Comparison of ENCODE assay signal across 8 cellular contexts in the genomic region with DNA sequence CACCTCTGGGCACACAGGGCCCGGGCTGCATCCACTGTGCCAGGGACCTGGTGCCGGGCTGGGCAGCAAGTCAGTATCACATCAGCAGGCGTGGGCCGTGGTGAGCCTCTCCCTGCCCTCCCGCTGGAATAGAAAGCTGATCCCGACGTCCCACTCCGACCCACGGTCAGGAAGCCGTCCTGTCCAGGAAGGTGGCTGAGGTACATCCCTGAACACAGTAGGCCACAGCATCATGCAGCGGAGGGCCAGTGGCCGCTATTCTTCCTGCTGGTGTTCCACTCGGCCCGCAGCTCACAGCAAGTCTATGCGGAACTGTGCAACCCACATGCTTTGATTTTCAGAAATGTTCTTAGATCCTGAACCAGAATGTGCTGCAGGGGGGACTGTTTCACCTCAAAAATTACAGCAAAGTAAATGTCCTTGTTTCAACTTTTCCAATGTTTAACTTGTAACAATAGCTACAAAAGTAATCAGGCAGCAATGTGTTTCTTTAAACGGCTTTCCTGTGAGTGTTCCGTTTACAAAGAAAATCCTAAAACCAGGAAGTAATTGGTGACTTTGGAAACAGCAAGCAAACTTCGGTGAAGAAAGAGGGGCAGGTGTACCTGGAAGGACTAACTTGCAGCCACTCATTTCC. TPM values are rescaled to one million over a fixed set of nuclear protein-coding genes. Genes with fewer than 3 reads are reported as not detected.
DNase-seq lines count a peak whose midpoint lies in the region; ATAC-seq and TF ChIP-seq lines count a peak whose summit lies in the region.

No MANE protein-coding gene starts in this region.

- H3K36me3 Mint-ChIP-seq in stimulated activated naive CD8-positive, alpha-beta T cell treated with anti-CD3 and anti-CD28 coated beads, Interleukin-15, Interleukin-2, amounts not matched to agents 100 ng/mL and 50 ng/mL, for 24 hours (ENCODE audit: low read depth): no peaks in the 10 kb centered on the region

- H3K4me1 Mint-ChIP-seq in stimulated activated naive CD8-positive, alpha-beta T cell treated with anti-CD3 and anti-CD28 coated beads, Interleukin-15, Interleukin-2, amounts not matched to agents 100 ng/mL and 50 ng/mL, for 24 hours (ENCODE audit: low read depth): peaks cover 68% of the 10 kb centered on the region

- H3K4me3 Mint-ChIP-seq in stimulated activated naive CD8-positive, alpha-beta T cell treated with anti-CD3 and anti-CD28 coated beads, Interleukin-15, Interleukin-2, amounts not matched to agents 100 ng/mL and 50 ng/mL, for 24 hours: peak overlapping the region; percentile 69

- no peak overlapping the region for H3K27ac Mint-ChIP-seq in stimulated activated naive CD8-positive, alpha-beta T cell treated with anti-CD3 and anti-CD28 coated beads, Interleukin-15, Interleukin-2, amounts not matched to agents 100 ng/mL and 50 ng/mL, for 24 hours

- peaks cover 30% of the 10 kb centered on the region for H3K4me1 ChIP-seq in mucosa of descending colon (ENCODE audit: low read depth)

- H3K9me3 Mint-ChIP-seq in stimulated activated naive CD8-positive, alpha-beta T cell treated with anti-CD3 and anti-CD28 coated beads, Interleukin-15, Interleukin-2, amounts not matched to agents 100 ng/mL and 50 ng/mL, for 24 hours: no peaks in the 10 kb centered on the region

- H3K9me3 ChIP-seq in mucosa of descending colon: no peaks in the 10 kb centered on the region

- DNase-seq in stimulated activated naive CD8-positive, alpha-beta T cell treated with anti-CD3 and anti-CD28 coated beads, Interleukin-15, Interleukin-2, amounts not matched to agents 100 U/mL and 50 U/mL, for 24 hours: no peak
- DNase-seq in choroid plexus epithelial cell (ENCODE audit: low read depth) (peak; percentile 23), mucosa of descending colon (peak; percentile 50 to 64 (median 61)), NCI-H226 (no peak)

- H3K27me3 Mint-ChIP-seq in stimulated activated naive CD8-positive, alpha-beta T cell treated with anti-CD3 and anti-CD28 coated beads, Interleukin-15, Interleukin-2, amounts not matched to agents 100 ng/mL and 50 ng/mL, for 24 hours: peaks cover 19% of the 10 kb centered on the region

- intact Hi-C loops in mucosa of descending colon (cut with DNase I, micrococcal nuclease): no loop called here

- H3K4me3 ChIP-seq in choroid plexus epithelial cell (ENCODE audit: low read depth, low read length) (peak overlapping the region; percentile 46), mucosa of descending colon (no peak overlapping the region)

- no peaks in the 10 kb centered on the region for H3K36me3 ChIP-seq in mucosa of descending colon (ENCODE audit: low read depth)

- no peak for ATAC-seq in stimulated activated naive CD8-positive, alpha-beta T cell treated with anti-CD3 and anti-CD28 coated beads, Interleukin-15, Interleukin-2, amounts not matched to agents 100 U/mL and 50 U/mL, for 24 hours
- peak; percentile 68 for ATAC-seq in mucosa of descending colon
- ATAC-seq in HG02852 (IDR thresholded peaks at IDR 0.05; ENCODE audit: unreplicated experiment): no peak
- no peak for ATAC-seq in HG03571 (IDR thresholded peaks at IDR 0.05; ENCODE audit: unreplicated experiment)
- ATAC-seq in HG02840 (IDR thresholded peaks at IDR 0.05; ENCODE audit: low FRiP score, unreplicated experiment): no peak

- TF ChIP-seq CTCF in choroid plexus epithelial cell (conservative IDR thresholded peaks at IDR 0.05; ENCODE audit: low read depth, low read length) (no peak), mucosa of descending colon (IDR thresholded peaks at IDR 0.05) (no peak)

RNA-seq across cellular contexts. Expression of a gene that starts 0.7 kb away (rescaled TPM):
- total RNA-seq in mucosa of descending colon: 10 to 100 TPM in 1 of 3 donors, 1 to 10 TPM in 2; 3.5 to 13.0 (median 5.7) TPM

RNA-seq across cellular contexts. Expression of a gene that starts 44.2 kb away (rescaled TPM):
- total RNA-seq in mucosa of descending colon: 10 to 100 TPM in 1 of 3 donors, 1 to 10 TPM in 2; 7.9 to 14.7 (median 9.8) TPM

Comparison
In these comparisons a context has a peak if more than half of its experiments do, and no peak if none do; other contexts are left out.
1. DNase-seq: peak in choroid plexus epithelial cell (single experiment) and mucosa of descending colon (3 of 3); none in stimulated activated naive CD8-positive, alpha-beta T cell treated with anti-CD3 and anti-CD28 coated beads, Interleukin-15, Interleukin-2, amounts not matched to agents 100 U/mL and 50 U/mL, for 24 hours (single experiment) and NCI-H226 (single experiment).